Comparison of ENCODE assay signal across 1 cellular context in the genomic region with DNA sequence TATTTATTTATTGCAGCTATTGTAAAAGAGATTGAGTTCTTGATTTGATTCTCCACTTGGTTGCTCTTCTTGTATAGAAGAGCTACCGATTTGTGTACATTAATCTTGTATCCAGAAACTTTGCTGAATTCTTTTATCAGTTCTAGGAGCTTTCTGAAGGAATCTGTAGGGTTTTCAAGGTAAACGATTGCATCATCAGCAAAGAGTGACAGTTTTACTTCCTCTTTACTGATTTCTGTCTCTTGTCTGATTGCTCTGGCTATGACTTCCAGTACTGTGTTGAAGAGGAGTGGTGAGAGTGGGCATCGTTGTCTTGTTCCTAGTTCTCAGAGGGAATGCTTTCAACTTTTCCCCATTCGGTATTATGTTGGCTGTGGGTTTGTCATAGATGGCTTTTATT.
TF ChIP-seq lines count a peak whose summit lies in the region.

No MANE protein-coding gene starts in this region.

TF ChIP-seq in IMR-90, 13 proteins besides CTCF, POLR2A, EP300 and RAD21:
- peak; percentile 39; the same call in 1 of the 2 replicates for TF ChIP-seq CEBPB (IDR thresholded peaks at IDR 0.05; ENCODE audit: low read depth, low read length)
